In the genomic region with DNA sequence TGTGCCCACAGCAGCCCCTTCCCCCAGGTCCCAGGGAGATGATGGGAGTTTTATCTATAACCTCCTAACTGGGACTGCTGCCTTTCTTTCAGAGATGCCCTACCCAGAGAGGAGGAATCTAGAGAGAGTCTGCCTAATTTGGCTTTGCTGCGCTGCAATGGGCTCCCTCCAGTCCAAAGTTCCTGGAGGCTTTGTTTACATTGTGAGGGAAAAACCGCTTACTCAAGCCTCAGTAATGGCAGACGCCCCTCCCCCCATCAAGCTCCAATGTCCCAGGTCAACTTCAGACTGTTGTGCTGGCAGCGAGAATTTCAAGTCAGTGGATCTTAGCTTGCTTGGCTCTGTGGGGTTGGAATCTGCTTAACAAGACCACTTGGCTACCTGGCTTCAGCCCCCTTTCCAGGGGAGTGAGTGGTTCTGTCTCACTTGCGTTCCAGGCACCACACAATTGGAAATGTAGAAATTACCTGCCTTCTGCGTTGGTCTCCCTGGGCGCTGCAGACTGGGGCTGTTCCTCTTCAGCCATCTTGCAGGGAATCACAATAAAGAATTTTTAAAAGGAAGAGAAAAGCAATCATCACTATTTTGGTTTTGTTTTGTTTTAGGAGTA, we compare ENCODE assay signal across 18 cellular contexts.
DNase-seq lines count a peak whose midpoint lies in the region; ATAC-seq, FAIRE-seq and TF ChIP-seq lines count a peak whose summit lies in the region.
"Had no signal": no experiment of that assay in that cellular context is flagged by ENCODE, and none has a peak within 500 bp of the region (broad histone marks: within the 10 kb centered on the region; RNA-seq: fewer than 3 reads in every experiment).

No MANE protein-coding gene starts in this region.

- ATAC-seq in omental fat pad (ENCODE audit: low FRiP score) (no peak), GM18870 (IDR thresholded peaks at IDR 0.05; ENCODE audit: unreplicated experiment) (no peak)
- ATAC-seq: gastrocnemius medialis, left cardiac atrium had no signal

- H3K27me3 ChIP-seq in iPS-18a (ENCODE audit: control insufficient read depth, insufficient read depth, low read length): no peaks in the 10 kb centered on the region
- H3K27me3 ChIP-seq: adrenal gland, gastrocnemius medialis had no signal

- FAIRE-seq in urothelium cell line (lab: Jason Lieb, UNC): no peak
- FAIRE-seq: small intestine had no signal

- H3K4me3 ChIP-seq in iPS-18a (ENCODE audit: low read length): peak overlapping the region; percentile 29
- H3K4me3 ChIP-seq: adrenal gland, gastrocnemius medialis had no signal

- no peak for TF ChIP-seq CTCF in omental fat pad (IDR thresholded peaks at IDR 0.05)

- peak overlapping the region; percentile 35 for H3K27ac ChIP-seq in iPS-18a (ENCODE audit: low read length)
- H3K27ac ChIP-seq: adrenal gland, gastrocnemius medialis had no signal

- no peak overlapping the region for H3K9ac ChIP-seq in iPS-18a (ENCODE audit: low read length)

- peaks cover 23% of the 10 kb centered on the region for H3K4me1 ChIP-seq in iPS-18a (ENCODE audit: control insufficient read depth, low read depth, low read length)
- H3K4me1 ChIP-seq: adrenal gland, gastrocnemius medialis had no signal

- DNase-seq in HT-29 (ENCODE audit: low spot score): peak; percentile 5
- peak; percentile 37 for DNase-seq in amniotic epithelial cell (ENCODE audit: low read depth)
- DNase-seq in urothelium cell line (ENCODE audit: low spot score): peak; percentile 3
- DNase-seq in omental fat pad (ENCODE audit: low spot score): no peak
- DNase-seq in Ammon's horn (ENCODE audit: low spot score): no peak
- DNase-seq: activated CD4-positive, alpha-beta T cell treated with anti-CD3 and anti-CD28 coated beads for 4 hours; activated T-cell treated with anti-CD3 and anti-CD28 coated beads, Interleukin-2, amount 50 U/mL, for 24 hours; adrenal gland; CD4-positive, CD25-positive, alpha-beta regulatory T cell; gastrocnemius medialis; left cardiac atrium; NCI-H1436; NCI-H526; RPMI8226; small intestine; substantia nigra had no signal

- peaks cover 3% of the 10 kb centered on the region for H3K9me3 ChIP-seq in iPS-18a (ENCODE audit: control insufficient read depth, low read depth, low read length)
- H3K9me3 ChIP-seq: adrenal gland, gastrocnemius medialis had no signal

- H3K36me3 ChIP-seq in iPS-18a (ENCODE audit: control insufficient read depth, low read depth, low read length): no peaks in the 10 kb centered on the region
- H3K36me3 ChIP-seq: adrenal gland, gastrocnemius medialis had no signal

Comparison
In these comparisons a context has a peak if more than half of its experiments do, and no peak if none do; other contexts are left out.
1. DNase-seq: peak in HT-29 (single experiment), amniotic epithelial cell (single experiment) and urothelium cell line (single experiment); none in omental fat pad (single experiment) and Ammon's horn (single experiment).